In genomic region chr1:4277598-4277997, GRCh38 we compare ENCODE assay signal across 34 cellular contexts.
"Had no signal": no experiment of that assay in that cellular context is flagged by ENCODE, and none has a peak within 500 bp of the region (broad histone marks: within the 10 kb centered on the region; RNA-seq: fewer than 3 reads in every experiment).

No MANE protein-coding gene starts in this region.

- H3K4me3 ChIP-seq: MG63 had no signal

- H3K27me3 ChIP-seq: MG63 had no signal

- H3K9me3 ChIP-seq: MG63 had no signal

- DNase-seq: Karpas-422, Kasumi-1, MG63, MM.1S, MV-4-11, NCI-H1048, NCI-H1092, NCI-H1092 treated with DMSO at 0.1 percent for 48 hours, NCI-H1105, NCI-H1105 treated with DMSO at 0.1 percent for 48 hours, NCI-H1417, NCI-H1417 treated with DMSO at 0.1 percent for 48 hours, NCI-H1436, NCI-H1436 treated with DMSO at 0.1 percent for 48 hours, NCI-H146, NCI-H1694, NCI-H1694 treated with DMSO at 0.1 percent for 48 hours, NCI-H187, NCI-H187 treated with DMSO at 0.1 percent for 48 hours, NCI-H1930, NCI-H2029, NCI-H2029 treated with DMSO at 0.1 percent for 48 hours, NCI-H2081, NCI-H2081 treated with DMSO at 0.1 percent for 48 hours, NCI-H2107, NCI-H2171, NCI-H2171 treated with DMSO at 0.1 percent for 48 hours, NCI-H2227 treated with DMSO at 0.1 percent for 48 hours, NCI-H226, NCI-H345, NCI-H446, NCI-H446 treated with DMSO at 0.1 percent for 48 hours, NCI-H510A, NCI-H510A treated with DMSO at 0.1 percent for 48 hours had no signal

- H3K36me3 ChIP-seq: MG63 had no signal
